ENCODE assay signal across 21 cellular contexts in genomic region chr15:84822774-84823579, GRCh38. TPM values are rescaled to one million over a fixed set of nuclear protein-coding genes. Genes with fewer than 3 reads are reported as not detected.
DNase-seq lines count a peak whose midpoint lies in the region; ATAC-seq and TF ChIP-seq lines count a peak whose summit lies in the region.
"Had no signal": no experiment of that assay in that cellular context is flagged by ENCODE, and none has a peak within 500 bp of the region (broad histone marks: within the 10 kb centered on the region; RNA-seq: fewer than 3 reads in every experiment).

No MANE protein-coding gene starts in this region.

- H3K27me3 ChIP-seq in SK-N-SH (ENCODE audit: insufficient read depth) = no peaks in the 10 kb centered on the region
- H3K27me3 ChIP-seq in ovary = no peaks in the 10 kb centered on the region
- H3K27me3 ChIP-seq in upper lobe of left lung = no peaks in the 10 kb centered on the region
- H3K27me3 ChIP-seq: BLaER1 treated with 17β-estradiol and CSF1 and Interleukin-3, amounts not matched to agents 10 nM and 100 nM; suprapubic skin had no signal

- H3K27ac Mint-ChIP-seq in MCF 10A (ENCODE audit: low read depth, unreplicated experiment) = no peak overlapping the region
- H3K27ac Mint-ChIP-seq: activated naive CD4-positive, alpha-beta T cell treated with anti-CD3 and anti-CD28 coated beads, Interleukin-2, amount 10 ng/mL, durations not matched to agents 7 days and 5 days had no signal

- H2AFZ ChIP-seq in SK-N-SH (ENCODE audit: low read depth) = no peak overlapping the region

- TF ChIP-seq RAD21 in SK-N-SH (IDR thresholded peaks at IDR 0.05; ENCODE audit: low read length) = no peak

- POLR2A ChIA-PET in SK-N-SH (lab: Yijun Ruan, JAX) (interaction anchor here (0.6 to 1.5 kb wide), 3 partner anchors 13 to 106 kb away, joined by 4 to 6 read pairs (median 4); no protein-coding TSS in a partner anchor), MCF 10A (lab: Yijun Ruan, JAX) (interaction anchor here (1.7 kb wide), 1 partner anchor 12 kb away, joined by 3 read pairs; no protein-coding TSS in a partner anchor)

- H3K9me2 ChIP-seq in SK-N-SH = no peaks in the 10 kb centered on the region

- H3K4me3 ChIP-seq in SK-N-SH (ENCODE audit: low read depth in 2 of 2, low read length in 1 of 2) = no peak overlapping the region
- no peak overlapping the region for H3K4me3 ChIP-seq in ovary
- no peak overlapping the region for H3K4me3 ChIP-seq in upper lobe of left lung
- H3K4me3 ChIP-seq: A549; BLaER1 treated with 17β-estradiol and CSF1 and Interleukin-3, amounts not matched to agents 10 nM and 100 nM; skin epidermis; suprapubic skin had no signal

- TF ChIP-seq CTCF in SK-N-SH (IDR thresholded peaks at IDR 0.05) (no peak), ovary (IDR thresholded peaks at IDR 0.05) (no peak), upper lobe of left lung (IDR thresholded peaks at IDR 0.05) (no peak), MCF 10A (IDR thresholded peaks at IDR 0.05; ENCODE audit: unreplicated experiment) (no peak)

- WGBS in SK-N-SH (ENCODE audit: low lambda C conversion rate) = 77% methylated on average over 6 of the region's 6 CpGs
- WGBS in ovary, 3 donors = 75 to 82% (median 79%) methylated on average over 6 of the region's 6 CpGs
- WGBS in upper lobe of left lung, 2 donors = 81 to 83% methylated on average over 6 of the region's 6 CpGs

- no peaks in the 10 kb centered on the region for H3K79me2 ChIP-seq in SK-N-SH (ENCODE audit: insufficient read depth)

- no peaks in the 10 kb centered on the region for H3K36me3 Mint-ChIP-seq in MCF 10A (ENCODE audit: insufficient read depth, unreplicated experiment)
- H3K36me3 Mint-ChIP-seq: activated naive CD4-positive, alpha-beta T cell treated with anti-CD3 and anti-CD28 coated beads, Interleukin-2, amount 10 ng/mL, durations not matched to agents 7 days and 5 days had no signal

- TF ChIP-seq EP300 in SK-N-SH (IDR thresholded peaks at IDR 0.05; ENCODE audit: borderline replicate concordance in 1 of 2, low read depth in 1 of 2, low read length in 1 of 2) (peak in 1 of 2 experiments; percentile 60; a peak in 1 of 4 replicates), ovary (IDR thresholded peaks at IDR 0.05) (no peak), upper lobe of left lung (IDR thresholded peaks at IDR 0.05) (no peak)

- no peak for ATAC-seq in SK-N-SH treated with all-trans-retinoic acid at 6 μM for 48 hours
- no peak for ATAC-seq in upper lobe of left lung (ENCODE audit: low FRiP score in 2 of 2)
- ATAC-seq: A549, left colon had no signal

- CTCF ChIA-PET in SK-N-SH (lab: Yijun Ruan, JAX) = interaction anchor here (0.7 to 4.0 kb wide), 11 partner anchors 10 to 235 kb away, joined by 3 to 15 read pairs (median 3); no protein-coding TSS in a partner anchor
- CTCF ChIA-PET in MCF 10A (lab: Yijun Ruan, JAX) = interaction anchor here (0.6 to 0.9 kb wide), 3 partner anchors 11 to 89 kb away, joined by 3 to 4 read pairs (median 3); no protein-coding TSS in a partner anchor

- peak overlapping the region in 1 of 2 experiments; percentile 83; a peak in 2 of 4 replicates for H3K27ac ChIP-seq in SK-N-SH (ENCODE audit: low read depth in 2 of 2, low read length in 1 of 2)
- peak overlapping the region; percentile 20 to 45 for H3K27ac ChIP-seq in ovary
- peak overlapping the region in 3 of 4 donors; percentile 38 to 60 (median 39) for H3K27ac ChIP-seq in upper lobe of left lung
- H3K27ac ChIP-seq: A549; BLaER1 treated with 17β-estradiol and CSF1 and Interleukin-3, amounts not matched to agents 10 nM and 100 nM; skin epidermis; suprapubic skin had no signal

- TF ChIP-seq POLR2A in ovary (IDR thresholded peaks at IDR 0.05) = no peak
- no peak for TF ChIP-seq POLR2A in upper lobe of left lung (IDR thresholded peaks at IDR 0.05)

- no peak overlapping the region for H3K9ac ChIP-seq in SK-N-SH
- H3K9ac ChIP-seq: BLaER1 treated with 17β-estradiol and CSF1 and Interleukin-3, amounts not matched to agents 10 nM and 100 nM had no signal

- intact Hi-C loops in ovary (cut with DNase I) = loop anchor here in 3 of 4 donors (5.0 to 10.0 kb wide), 4 partner anchors 76 to 168 kb away; partner anchors contain the start of genes NMB (in 2 of the 3), WDR73 (in 1 of the 3) and ZNF592 (in 1 of the 3)
- intact Hi-C loops in MCF 10A (cut with micrococcal nuclease) = no loop called here

- H3K4me1 ChIP-seq in SK-N-SH (ENCODE audit: control insufficient read depth in 1 of 2, insufficient read depth in 2 of 2, low read depth in 1 of 2, low read length in 1 of 2) = peaks cover 5 to 65% of the 10 kb centered on the region in 2 experiments; a peak in 1 of 4 replicates
- peaks cover 23% of the 10 kb centered on the region for H3K4me1 ChIP-seq in ovary (ENCODE audit: insufficient read depth)
- H3K4me1 ChIP-seq in upper lobe of left lung = peaks cover 23 to 51% (median 28%) of the 10 kb centered on the region in 4 donors

- DNase-seq in SK-N-SH (peak; percentile 47), cerebellar cortex (ENCODE audit: low spot score) (peak; percentile 15), ovary (peak in 1 of 5 donors; percentile 11), upper lobe of left lung (no peak), SK-N-DZ (ENCODE audit: low spot score) (no peak), MCF 10A (ENCODE audit: unreplicated experiment) (no peak), DMS53 (lab: John Stamatoyannopoulos, UW) (no peak)
- DNase-seq: activated CD4-positive, alpha-beta T cell treated with anti-CD3 and anti-CD28 coated beads, Interleukin-2, amount 50 U/mL, for 48 hours; activated naive CD4-positive, alpha-beta T cell treated with anti-CD3 and anti-CD28 coated beads, Interleukin-2, amount 10 ng/mL, durations not matched to agents 7 days and 5 days; activated T-cell treated with anti-CD3 and anti-CD28 coated beads for 4 hours; KG1; NCI-H1105 treated with DMSO at 0.1 percent for 48 hours; NCI-H226; nucleus accumbens; stimulated activated CD4-positive, alpha-beta T cell treated with anti-CD3 and anti-CD28 coated beads, Interleukin-4, amount 100 ng/mL, for 1 hour had no signal

- H3K9me3 Mint-ChIP-seq in MCF 10A (ENCODE audit: unreplicated experiment) = no peaks in the 10 kb centered on the region
- H3K9me3 Mint-ChIP-seq: activated naive CD4-positive, alpha-beta T cell treated with anti-CD3 and anti-CD28 coated beads, Interleukin-2, amount 10 ng/mL, durations not matched to agents 7 days and 5 days had no signal

- no peak overlapping the region for H3K4me2 ChIP-seq in SK-N-SH
- H3K4me2 ChIP-seq: A549; BLaER1 treated with 17β-estradiol and CSF1 and Interleukin-3, amounts not matched to agents 10 nM and 100 nM had no signal

- H3K27me3 Mint-ChIP-seq in MCF 10A (ENCODE audit: insufficient read depth, unreplicated experiment) = peaks cover 15% of the 10 kb centered on the region

- H3K9me3 ChIP-seq in SK-N-SH (no peaks in the 10 kb centered on the region), ovary (no peaks in the 10 kb centered on the region), upper lobe of left lung (no peaks in the 10 kb centered on the region)
- H3K9me3 ChIP-seq: A549; BLaER1 treated with 17β-estradiol and CSF1 and Interleukin-3, amounts not matched to agents 10 nM and 100 nM; suprapubic skin had no signal

- H3K36me3 ChIP-seq in SK-N-SH (replicated peaks in 1 of 2; ENCODE audit: control insufficient read depth in 1 of 2, insufficient read depth in 2 of 2, low read length in 1 of 2) = no peaks in the 10 kb centered on the region
- no peaks in the 10 kb centered on the region for H3K36me3 ChIP-seq in ovary
- H3K36me3 ChIP-seq in upper lobe of left lung = no peaks in the 10 kb centered on the region
- H3K36me3 ChIP-seq: BLaER1 treated with 17β-estradiol and CSF1 and Interleukin-3, amounts not matched to agents 10 nM and 100 nM; suprapubic skin had no signal

- H3K4me3 Mint-ChIP-seq in MCF 10A (ENCODE audit: unreplicated experiment) = no peak overlapping the region
- H3K4me3 Mint-ChIP-seq: activated naive CD4-positive, alpha-beta T cell treated with anti-CD3 and anti-CD28 coated beads, Interleukin-2, amount 10 ng/mL, durations not matched to agents 7 days and 5 days had no signal

- H3K4me1 Mint-ChIP-seq in MCF 10A (ENCODE audit: insufficient read depth, unreplicated experiment) = no peaks in the 10 kb centered on the region

- H4K20me1 ChIP-seq in SK-N-SH (ENCODE audit: insufficient read depth) = no peaks in the 10 kb centered on the region
- H4K20me1 ChIP-seq: BLaER1 treated with 17β-estradiol and CSF1 and Interleukin-3, amounts not matched to agents 10 nM and 100 nM had no signal

- no TSS peak for BruUV-seq in MCF 10A (replicated peaks; lab: Mats Ljungman, UMichigan)

- no peaks in the 10 kb centered on the region for H3F3A ChIP-seq in SK-N-SH (replicated peaks; ENCODE audit: insufficient read depth)

TF ChIP-seq in SK-N-SH, 30 proteins besides CTCF, POLR2A, EP300 and RAD21:
- no peak for TF ChIP-seq RXRA (IDR thresholded peaks at IDR 0.05; ENCODE audit: borderline replicate concordance, low read depth)
- no peak for TF ChIP-seq SIN3A (IDR thresholded peaks at IDR 0.05; ENCODE audit: borderline replicate concordance, low read depth, low read length)
- no peak for TF ChIP-seq FOXJ3 (CRISPR knock-in tag; IDR thresholded peaks at IDR 0.05)
- no peak for TF ChIP-seq POLR2AphosphoS5 (IDR thresholded peaks at IDR 0.05; ENCODE audit: low read depth, low read length)
TF ChIP-seq in SK-N-SH: peak in this region for 0.

TF ChIP-seq in SK-N-SH treated with all-trans-retinoic acid at 6 μM for 48 hours, 23 proteins besides CTCF, POLR2A, EP300 and RAD21:
- no peak for TF ChIP-seq ZNF565 (CRISPR knock-in tag; conservative IDR thresholded peaks at IDR 0.05; ENCODE audit: low read depth)

RNA-seq across cellular contexts. Expression of gene ALPK3, which starts 5.8 kb away (rescaled TPM):
- 0.16 TPM in 2 replicates for polyA plus RNA-seq in SK-N-SH (2012; rRNA removed)
- 0.08 and 0.09 TPM in 2 replicates for polyA plus RNA-seq in SK-N-SH (2012; cell fraction: cytosol; rRNA removed)
- polyA plus RNA-seq in SK-N-SH (2012; cell fraction: nucleus; rRNA removed) = 1.3 and 2.0 TPM in 2 replicates
- 1 to 10 TPM in 4 of 7 donors, under 1 TPM in 3; 0.48 to 2.1 (median 1.0) TPM for total RNA-seq in ovary
- polyA plus RNA-seq in ovary = 1 to 10 TPM in 1 of 2 donors, under 1 TPM in 1; 0.62 to 2.8 TPM
- total RNA-seq in upper lobe of left lung = 10 to 100 TPM in 5 of 6 donors, 1 to 10 TPM in 1; 7.9 to 36.4 (median 13.0) TPM
- 0.12 and 0.14 TPM in 2 replicates for polyA plus RNA-seq in SK-N-DZ (2014; cell fraction: cytosol; rRNA removed)
- 0.05 and 0.64 TPM in 2 replicates for polyA plus RNA-seq in SK-N-DZ (2014; cell fraction: nucleus; rRNA removed)
- total RNA-seq in MCF 10A (2022) = 0.07 and 0.10 TPM in 2 replicates

Comparison
In these comparisons a context has a peak if more than half of its experiments do, and no peak if none do; other contexts are left out.
1. DNase-seq: peak in SK-N-SH (single experiment) and cerebellar cortex (single experiment); none in upper lobe of left lung (0 of 2), SK-N-DZ (single experiment), MCF 10A (single experiment) and DMS53 (single experiment).